In the genomic region with DNA sequence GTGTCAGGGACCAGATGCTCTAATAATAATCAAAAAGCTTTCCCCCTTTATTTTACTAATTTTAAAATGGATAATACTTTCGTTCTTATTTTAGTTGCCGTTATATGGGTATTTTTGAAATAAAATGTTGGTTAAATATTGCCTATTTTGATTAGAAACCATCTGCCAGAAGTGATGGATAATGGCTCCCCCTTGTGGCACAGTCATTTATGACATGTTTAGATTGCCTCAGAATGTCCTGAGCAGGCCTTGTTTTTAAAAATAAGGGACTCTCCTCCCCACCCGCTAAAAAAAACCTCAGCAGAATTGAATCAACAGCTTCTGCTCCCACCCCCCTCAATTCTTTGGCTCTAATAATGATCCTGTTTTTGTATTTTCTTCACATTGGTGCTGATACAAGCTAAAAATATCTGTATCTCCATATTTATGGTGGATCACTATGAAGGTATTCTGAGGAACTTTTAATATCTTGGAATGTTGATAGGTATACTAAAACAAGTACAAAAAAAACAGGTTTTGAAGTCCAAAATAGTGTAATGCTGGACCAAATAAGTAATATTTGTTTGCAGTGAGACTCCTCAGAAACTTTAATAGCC, we compare ENCODE assay signal across 8 cellular contexts. TPM values are rescaled to one million over a fixed set of nuclear protein-coding genes. Genes with fewer than 3 reads are reported as not detected.
DNase-seq lines count a peak whose midpoint lies in the region; ATAC-seq and TF ChIP-seq lines count a peak whose summit lies in the region.

No MANE protein-coding gene starts in this region.

- TF ChIP-seq CTCF in epithelial cell of proximal tubule (conservative IDR thresholded peaks at IDR 0.05; ENCODE audit: low read depth, low read length): peak; percentile 84

- H3K36me3 Mint-ChIP-seq in naive B cell: no peaks in the 10 kb centered on the region

- intact Hi-C loops in posterior vena cava (cut with DNase I): loop anchor here (2.0 to 5.0 kb wide), 2 partner anchors 101 to 102 kb away; no protein-coding TSS in a partner anchor

- peak overlapping the region in 4 of 6 donors; percentile 0 to 70 (median 5) for H3K27ac Mint-ChIP-seq in naive B cell

- no peaks in the 10 kb centered on the region for H3K9me3 Mint-ChIP-seq in naive B cell

- H3K4me1 Mint-ChIP-seq in naive B cell: peaks cover 34 to 52% (median 38%) of the 10 kb centered on the region in 3 donors

- H3K27me3 Mint-ChIP-seq in naive B cell: no peaks in the 10 kb centered on the region

- no peak overlapping the region for H3K4me3 Mint-ChIP-seq in naive B cell

- ATAC-seq in HG03432 (IDR thresholded peaks at IDR 0.05; ENCODE audit: unreplicated experiment) (peak; percentile 41), naive B cell (ENCODE audit: low read depth in 2 of 2) (peak; percentile 70 to 71)

- peak; percentile 13 for DNase-seq in DMS153 (lab: John Stamatoyannopoulos, UW)
- DNase-seq in NOMO-1 treated with dmso at 0.1 percent for 144 hours (lab: John Stamatoyannopoulos, UW; ENCODE audit: unreplicated experiment): peak; percentile 55
- DNase-seq in activated CD8-positive, alpha-beta memory T cell treated with anti-CD3 and anti-CD28 coated beads, Interleukin-2, amount 50 U/mL, for 4 hours: peak; percentile 67
- no peak for DNase-seq in epithelial cell of proximal tubule (ENCODE audit: low read depth)
- peak; percentile 64 for DNase-seq in naive B cell
- DNase-seq in stimulated activated naive CD4-positive, alpha-beta T cell (lab: John Stamatoyannopoulos, UW): peak; percentile 12 to 80 (median 52)
- no peak for DNase-seq in posterior vena cava (ENCODE audit: low spot score)

- H3K4me3 ChIP-seq in epithelial cell of proximal tubule (ENCODE audit: low read depth, low read length): no peak overlapping the region

RNA-seq across cellular contexts. Expression of gene TMEM60, which starts 38.8 kb away (rescaled TPM):
- total RNA-seq in epithelial cell of proximal tubule: 16.2 and 17.5 TPM in 2 replicates
- 10 to 100 TPM; 12.4 to 53.5 (median 29.6) TPM for polyA plus RNA-seq in naive B cell (ENCODE audit: low read depth in 6 of 6)
- total RNA-seq in posterior vena cava: 10 to 100 TPM in 1 of 2 donors, 1 to 10 TPM in 1; 9.7 to 11.1 TPM

RNA-seq across cellular contexts. Expression of gene PHTF2, which starts 39.2 kb away (rescaled TPM):
- total RNA-seq in epithelial cell of proximal tubule (7.7 and 16.9 TPM in 2 replicates), posterior vena cava (10 to 100 TPM; 19.1 to 41.3 TPM)
- polyA plus RNA-seq in naive B cell (ENCODE audit: low read depth in 6 of 6): 10 to 100 TPM; 14.7 to 34.0 (median 23.8) TPM

Comparison
In these comparisons a context has a peak if more than half of its experiments do, and no peak if none do; other contexts are left out.
1. DNase-seq: peak in DMS153 (single experiment), NOMO-1 treated with dmso at 0.1 percent for 144 hours (single experiment), activated CD8-positive, alpha-beta memory T cell treated with anti-CD3 and anti-CD28 coated beads, Interleukin-2, amount 50 U/mL, for 4 hours (single experiment), naive B cell (single experiment) and stimulated activated naive CD4-positive, alpha-beta T cell (6 of 6); none in epithelial cell of proximal tubule (single experiment) and posterior vena cava (single experiment).